Comparison of ENCODE assay signal across 7 cellular contexts in the genomic region with DNA sequence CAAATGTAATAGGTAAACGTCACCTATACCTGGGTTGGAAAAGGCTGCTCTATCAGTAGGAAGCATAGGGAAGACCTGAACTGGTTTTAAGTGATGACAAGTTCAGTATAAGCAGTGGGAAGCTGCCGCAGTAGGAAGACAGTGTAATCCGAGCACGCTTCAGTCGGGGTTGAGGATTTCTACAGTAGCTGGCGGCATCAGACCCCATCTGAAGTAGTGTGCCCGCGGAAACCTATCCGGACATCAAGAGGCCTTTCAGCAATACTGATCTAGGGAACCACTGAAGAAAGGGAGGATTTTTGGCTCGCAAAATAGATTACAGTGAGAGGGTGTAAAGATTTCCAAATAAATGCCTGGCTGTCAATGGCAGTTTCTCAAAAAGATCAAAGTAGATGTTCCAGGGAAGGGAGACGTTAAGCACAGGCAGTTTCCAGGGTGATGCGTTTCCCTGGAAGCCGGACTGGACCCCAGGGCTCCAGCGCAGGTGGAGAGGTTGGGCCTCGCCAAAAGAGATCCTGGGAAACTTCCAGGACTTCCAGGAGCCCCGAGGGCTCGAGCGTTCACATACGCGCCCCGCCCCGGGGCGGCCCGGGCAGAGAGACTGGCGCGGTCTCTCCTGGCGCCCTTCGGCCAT. TPM values are rescaled to one million over a fixed set of nuclear protein-coding genes. Genes with fewer than 3 reads are reported as not detected.
DNase-seq lines count a peak whose midpoint lies in the region; ATAC-seq and TF ChIP-seq lines count a peak whose summit lies in the region.
"Had no signal": no experiment of that assay in that cellular context is flagged by ENCODE, and none has a peak within 500 bp of the region (broad histone marks: within the 10 kb centered on the region; RNA-seq: fewer than 3 reads in every experiment).

No MANE protein-coding gene starts in this region.

- in situ Hi-C loops in gastrocnemius medialis (cut with MboI; ENCODE audit: low sequenced_read_pairs in 4 of 4), result loop anchor here in 1 of 4 donors (25.0 kb wide), 1 partner anchor 1311 kb away; a partner anchor contains a TSS

- peak; percentile 65 for DNase-seq in NCI-H1092 treated with DMSO at 0.1 percent for 48 hours (lab: John Stamatoyannopoulos, UW)
- no peak for DNase-seq in NCI-H1092 (lab: John Stamatoyannopoulos, UW)
- DNase-seq in effector memory CD4-positive, alpha-beta T cell, result no peak
- DNase-seq in gastrocnemius medialis, result no peak
- no peak for DNase-seq in SIG-M5 treated with dmso at 0.1 percent for 504 hours (lab: John Stamatoyannopoulos, UW; ENCODE audit: unreplicated experiment)

- H3K4me1 ChIP-seq in effector memory CD4-positive, alpha-beta T cell (ENCODE audit: control insufficient read depth, insufficient read depth, low read length, poor library complexity, severe bottlenecking), result peaks cover 5% of the 10 kb centered on the region
- peaks cover 4 to 13% of the 10 kb centered on the region in 2 donors for H3K4me1 ChIP-seq in gastrocnemius medialis

- ATAC-seq in gastrocnemius medialis (peak in 1 of 2 donors; percentile 22), HG03342 (IDR thresholded peaks at IDR 0.05; ENCODE audit: unreplicated experiment) (no peak)

- no peaks in the 10 kb centered on the region for H3K9me3 ChIP-seq in effector memory CD4-positive, alpha-beta T cell (ENCODE audit: control insufficient read depth, low read length)
- H3K9me3 ChIP-seq in gastrocnemius medialis, result no peaks in the 10 kb centered on the region

- no peak for TF ChIP-seq CTCF in gastrocnemius medialis (IDR thresholded peaks at IDR 0.05 in 4 of 5, conservative IDR thresholded peaks at IDR 0.05 in 1 of 5)

- no peak overlapping the region for H3K27ac ChIP-seq in effector memory CD4-positive, alpha-beta T cell (ENCODE audit: insufficient read depth, low read length, poor library complexity, severe bottlenecking)
- peak overlapping the region; percentile 32 to 65 (median 53) for H3K27ac ChIP-seq in gastrocnemius medialis
- H3K27ac ChIP-seq: BLaER1 treated with 17β-estradiol and CSF1 and Interleukin-3, amounts not matched to agents 10 nM and 100 nM had no signal

- peak overlapping the region; percentile 46 for H3K4me3 ChIP-seq in effector memory CD4-positive, alpha-beta T cell (ENCODE audit: insufficient read depth, low read depth, low read length, poor library complexity, severe bottlenecking)
- H3K4me3 ChIP-seq in gastrocnemius medialis, result peak overlapping the region; percentile 55 to 70 (median 63)

- H3K27me3 ChIP-seq in effector memory CD4-positive, alpha-beta T cell (replicated peaks; ENCODE audit: control insufficient read depth, insufficient read depth, low read length, poor library complexity, severe bottlenecking), result peaks cover 27% of the 10 kb centered on the region
- peaks cover 11 to 23% (median 22%) of the 10 kb centered on the region in 3 donors for H3K27me3 ChIP-seq in gastrocnemius medialis

- intact Hi-C loops in gastrocnemius medialis (cut with DNase I; ENCODE audit: low total_unique reads), result no loop called here

- no peak for TF ChIP-seq POLR2A in gastrocnemius medialis (IDR thresholded peaks at IDR 0.05)

- H3K36me3 ChIP-seq in effector memory CD4-positive, alpha-beta T cell (ENCODE audit: control insufficient read depth, insufficient read depth, low read length), result no peaks in the 10 kb centered on the region
- H3K36me3 ChIP-seq in gastrocnemius medialis, result no peaks in the 10 kb centered on the region

RNA-seq across cellular contexts. Expression of a gene that starts 5.3 kb away (rescaled TPM):
- 1 to 10 TPM in 1 of 4 donors, under 1 TPM in 3; 0.65 to 1.3 (median 0.95) TPM for total RNA-seq in gastrocnemius medialis

RNA-seq across cellular contexts. Expression of a gene that starts 6.1 kb away (rescaled TPM):
- total RNA-seq in gastrocnemius medialis, result 1 to 10 TPM in 3 of 4 donors, under 1 TPM in 1; 0.51 to 4.1 (median 2.7) TPM

RNA-seq across cellular contexts. Expression of a gene that starts 18.7 kb away (rescaled TPM):
- total RNA-seq in gastrocnemius medialis, result 10 to 100 TPM; 24.2 to 38.5 (median 29.4) TPM

RNA-seq across cellular contexts. Expression of a gene that starts 18.9 kb away (rescaled TPM):
- total RNA-seq in gastrocnemius medialis, result 100 to 1,000 TPM; 112 to 148 (median 115) TPM

RNA-seq across cellular contexts. Expression of a gene that starts 22.4 kb away (rescaled TPM):
- under 1 TPM in 1 of 4 donors, not detected in 3; 0.24 TPM for total RNA-seq in gastrocnemius medialis
